ENCODE assay signal across 9 cellular contexts in the genomic region with DNA sequence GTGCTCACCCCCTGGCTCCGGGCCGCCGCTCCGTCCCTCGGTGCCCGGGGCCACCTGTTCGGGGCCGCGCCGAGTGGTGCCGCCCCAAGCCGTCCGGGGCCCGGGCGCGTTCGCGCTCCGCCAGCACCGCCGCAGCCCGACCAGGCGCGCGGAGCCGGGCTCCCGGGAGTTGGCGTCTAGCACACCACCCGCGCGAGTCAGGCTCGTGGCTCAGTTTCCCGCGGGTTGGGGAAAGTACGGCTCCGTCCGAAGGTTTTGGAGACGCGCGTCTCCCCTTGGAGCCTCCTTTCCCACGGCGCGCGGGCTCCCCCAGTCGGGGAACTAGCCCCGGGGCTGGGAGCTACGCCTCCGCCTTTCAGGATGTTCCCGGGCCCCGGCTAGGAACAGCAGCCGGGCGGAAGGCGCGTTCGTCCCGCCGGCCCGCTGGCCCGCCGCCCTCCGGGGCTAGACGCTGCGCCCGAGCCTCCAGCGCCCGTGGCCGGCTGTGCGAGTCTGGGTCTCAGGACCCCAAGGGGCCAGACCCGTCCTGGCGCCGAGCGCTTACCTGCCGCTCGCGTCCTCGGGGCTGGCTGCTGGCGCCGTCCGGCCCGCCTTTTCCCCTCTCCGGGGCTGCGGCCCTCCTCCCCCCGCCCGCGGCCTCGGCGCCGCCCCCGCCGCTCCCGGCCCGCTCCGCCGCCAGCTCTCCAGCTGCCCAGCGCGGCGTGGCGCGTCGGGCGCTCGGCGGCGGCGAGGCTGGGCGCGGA. TPM values are rescaled to one million over a fixed set of nuclear protein-coding genes. Genes with fewer than 3 reads are reported as not detected.
DNase-seq lines count a peak whose midpoint lies in the region; ATAC-seq and TF ChIP-seq lines count a peak whose summit lies in the region.
"Had no signal": no experiment of that assay in that cellular context is flagged by ENCODE, and none has a peak within 500 bp of the region (broad histone marks: within the 10 kb centered on the region; RNA-seq: fewer than 3 reads in every experiment).

A gene with protein sequence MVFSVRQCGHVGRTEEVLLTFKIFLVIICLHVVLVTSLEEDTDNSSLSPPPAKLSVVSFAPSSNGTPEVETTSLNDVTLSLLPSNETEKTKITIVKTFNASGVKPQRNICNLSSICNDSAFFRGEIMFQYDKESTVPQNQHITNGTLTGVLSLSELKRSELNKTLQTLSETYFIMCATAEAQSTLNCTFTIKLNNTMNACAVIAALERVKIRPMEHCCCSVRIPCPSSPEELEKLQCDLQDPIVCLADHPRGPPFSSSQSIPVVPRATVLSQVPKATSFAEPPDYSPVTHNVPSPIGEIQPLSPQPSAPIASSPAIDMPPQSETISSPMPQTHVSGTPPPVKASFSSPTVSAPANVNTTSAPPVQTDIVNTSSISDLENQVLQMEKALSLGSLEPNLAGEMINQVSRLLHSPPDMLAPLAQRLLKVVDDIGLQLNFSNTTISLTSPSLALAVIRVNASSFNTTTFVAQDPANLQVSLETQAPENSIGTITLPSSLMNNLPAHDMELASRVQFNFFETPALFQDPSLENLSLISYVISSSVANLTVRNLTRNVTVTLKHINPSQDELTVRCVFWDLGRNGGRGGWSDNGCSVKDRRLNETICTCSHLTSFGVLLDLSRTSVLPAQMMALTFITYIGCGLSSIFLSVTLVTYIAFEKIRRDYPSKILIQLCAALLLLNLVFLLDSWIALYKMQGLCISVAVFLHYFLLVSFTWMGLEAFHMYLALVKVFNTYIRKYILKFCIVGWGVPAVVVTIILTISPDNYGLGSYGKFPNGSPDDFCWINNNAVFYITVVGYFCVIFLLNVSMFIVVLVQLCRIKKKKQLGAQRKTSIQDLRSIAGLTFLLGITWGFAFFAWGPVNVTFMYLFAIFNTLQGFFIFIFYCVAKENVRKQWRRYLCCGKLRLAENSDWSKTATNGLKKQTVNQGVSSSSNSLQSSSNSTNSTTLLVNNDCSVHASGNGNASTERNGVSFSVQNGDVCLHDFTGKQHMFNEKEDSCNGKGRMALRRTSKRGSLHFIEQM (minus strand): TSS at position 571 of the 743 bp plus-strand sequence. CDS start 53,634 bp downstream, outside the sequence.

- peaks cover 6% of the 10 kb centered on the region; the same call in 1 of the 2 replicates for H3K27me3 ChIP-seq in Panc1 (ENCODE audit: control insufficient read depth, insufficient read depth, low read length)
- H3K27me3 ChIP-seq in prostate gland (replicated peaks; ENCODE audit: insufficient read depth) = no peaks in the 10 kb centered on the region

- no peaks in the 10 kb centered on the region for H3K36me3 Mint-ChIP-seq in activated T-helper 2 cell treated with anti-CD3 and anti-CD28 coated beads, Interferon-gamma antibody, Interleukin-2, Interleukin-4, amounts not matched to agents 10 μg/mL and 5 μg/mL and 100 μg/mL, durations not matched to agents 14 hours and 24 hours and 36 hours (ENCODE audit: low read depth)

- DNase-seq in EH (ENCODE audit: low read depth) (peak; percentile 33), Panc1 (ENCODE audit: low read depth, low spot score) (no peak), Right ventricle myocardium superior (peak; percentile 65), prostate gland (ENCODE audit: low spot score) (peak; percentile 25), OCI-LY7 (ENCODE audit: low spot score) (no peak)
- DNase-seq in activated T-helper 2 cell treated with anti-CD3 and anti-CD28 coated beads, Interferon-gamma antibody, Interleukin-2, Interleukin-4, amounts not matched to agents 10 μg/mL and 5 μg/mL and 100 μg/mL, durations not matched to agents 14 hours and 24 hours and 36 hours (ENCODE audit: low spot score) = no peak

- peaks cover 42% of the 10 kb centered on the region for H3K27me3 Mint-ChIP-seq in activated T-helper 2 cell treated with anti-CD3 and anti-CD28 coated beads, Interferon-gamma antibody, Interleukin-2, Interleukin-4, amounts not matched to agents 10 μg/mL and 5 μg/mL and 100 μg/mL, durations not matched to agents 14 hours and 24 hours and 36 hours (ENCODE audit: low read depth)

- H2AFZ ChIP-seq in OCI-LY7 (ENCODE audit: low read length) = no peak within 1 kb of the TSS

- no peaks in the 10 kb centered on the region for H4K20me1 ChIP-seq in OCI-LY7 (ENCODE audit: insufficient read depth, low read length)

- BruUV-seq in Panc1 (replicated peaks; lab: Mats Ljungman, UMichigan) (no TSS peak), OCI-LY7 (replicated peaks; lab: Mats Ljungman, UMichigan) (no TSS peak)

- H3K4me2 ChIP-seq in OCI-LY7 (ENCODE audit: low read length) = no peak within 1 kb of the TSS

- no peak within 1 kb of the TSS for H3K4me3 Mint-ChIP-seq in activated T-helper 2 cell treated with anti-CD3 and anti-CD28 coated beads, Interferon-gamma antibody, Interleukin-2, Interleukin-4, amounts not matched to agents 10 μg/mL and 5 μg/mL and 100 μg/mL, durations not matched to agents 14 hours and 24 hours and 36 hours (ENCODE audit: low read depth)

- no CpG with 5 or more reads among the region's 107 CpGs for WGBS in prostate gland

- H3K36me3 ChIP-seq in Panc1 (ENCODE audit: control insufficient read depth, insufficient read depth, low read length) = no peaks in the 10 kb centered on the region
- H3K36me3 ChIP-seq in prostate gland = no peaks in the 10 kb centered on the region
- no peaks in the 10 kb centered on the region for H3K36me3 ChIP-seq in OCI-LY7 (ENCODE audit: insufficient read depth, low read length)

- peak; percentile 29; the same call in 1 of the 2 replicates for TF ChIP-seq CTCF in Panc1 (IDR thresholded peaks at IDR 0.05)
- no peak for TF ChIP-seq CTCF in prostate gland (IDR thresholded peaks at IDR 0.05)
- no peak for TF ChIP-seq CTCF in OCI-LY7 (conservative IDR thresholded peaks at IDR 0.05; ENCODE audit: low read length)

- peak; percentile 86 for ATAC-seq in Panc1
- ATAC-seq in Right ventricle myocardium superior (ENCODE audit: poor library complexity) = peak; percentile 81
- ATAC-seq in GM21737 (IDR thresholded peaks at IDR 0.05; ENCODE audit: unreplicated experiment) = no peak
- ATAC-seq in GM18870 (IDR thresholded peaks at IDR 0.05; ENCODE audit: unreplicated experiment) = no peak

- H3K79me2 ChIP-seq in OCI-LY7 (ENCODE audit: insufficient read depth, low read depth, low read length) = no peaks in the 10 kb centered on the region

- no peaks in the 10 kb centered on the region for H3K4me1 Mint-ChIP-seq in activated T-helper 2 cell treated with anti-CD3 and anti-CD28 coated beads, Interferon-gamma antibody, Interleukin-2, Interleukin-4, amounts not matched to agents 10 μg/mL and 5 μg/mL and 100 μg/mL, durations not matched to agents 14 hours and 24 hours and 36 hours (ENCODE audit: low read depth)

- no peaks in the 10 kb centered on the region for H3K9me3 Mint-ChIP-seq in activated T-helper 2 cell treated with anti-CD3 and anti-CD28 coated beads, Interferon-gamma antibody, Interleukin-2, Interleukin-4, amounts not matched to agents 10 μg/mL and 5 μg/mL and 100 μg/mL, durations not matched to agents 14 hours and 24 hours and 36 hours

- no peaks in the 10 kb centered on the region for H3K4me1 ChIP-seq in Panc1 (ENCODE audit: control insufficient read depth, insufficient read depth, low read length)
- no peaks in the 10 kb centered on the region for H3K4me1 ChIP-seq in prostate gland (replicated peaks)
- H3K4me1 ChIP-seq in OCI-LY7 (ENCODE audit: insufficient read depth, low read length, poor library complexity, severe bottlenecking) = no peaks in the 10 kb centered on the region

- no peak within 1 kb of the TSS for H3K27ac Mint-ChIP-seq in activated T-helper 2 cell treated with anti-CD3 and anti-CD28 coated beads, Interferon-gamma antibody, Interleukin-2, Interleukin-4, amounts not matched to agents 10 μg/mL and 5 μg/mL and 100 μg/mL, durations not matched to agents 14 hours and 24 hours and 36 hours

- CTCF ChIA-PET in Panc1 (lab: Charles Lee) (interaction anchor here (0.6 kb wide), 1 partner anchor 83 kb away, joined by 4 read pairs; no protein-coding TSS in a partner anchor), OCI-LY7 (lab: Charles Lee; ENCODE audit: unreplicated experiment) (no interaction called here)

- intact Hi-C loops in Panc1 (cut with micrococcal nuclease; ENCODE audit: unreplicated experiment) (no loop called here), Right ventricle myocardium superior (cut with DNase I) (no loop called here), prostate gland (cut with DNase I) (no loop called here), OCI-LY7 (cut with micrococcal nuclease; ENCODE audit: unreplicated experiment) (no loop called here)
- intact Hi-C loops in activated T-helper 2 cell treated with anti-CD3 and anti-CD28 coated beads, Interferon-gamma antibody, Interleukin-2, Interleukin-4, amounts not matched to agents 10 μg/mL and 5 μg/mL and 100 μg/mL, durations not matched to agents 14 hours and 24 hours and 36 hours (cut with micrococcal nuclease) = no loop called here

- H3K9me2 ChIP-seq in OCI-LY7 (ENCODE audit: insufficient read depth, low read length) = no peaks in the 10 kb centered on the region

- H3K4me3 ChIP-seq in Panc1 (ENCODE audit: low read depth in 2 of 2, low read length in 2 of 2) (peak within 1 kb of the TSS; percentile 30), prostate gland (peak within 1 kb of the TSS; percentile 25 to 38), OCI-LY7 (ENCODE audit: low read depth, low read length, poor library complexity, severe bottlenecking) (no peak within 1 kb of the TSS)

- no peaks in the 10 kb centered on the region for H3K9me3 ChIP-seq in Panc1 (ENCODE audit: control insufficient read depth, insufficient read depth, low read depth, low read length)
- no peaks in the 10 kb centered on the region for H3K9me3 ChIP-seq in prostate gland
- H3K9me3 ChIP-seq in OCI-LY7 (ENCODE audit: low read length) = no peaks in the 10 kb centered on the region

- in situ Hi-C loops in Panc1 (cut with HindIII; ENCODE audit: low pct_unique_long_range_greater_than_20kb, low sequenced_read_pairs) = no loop called here

- TF ChIP-seq POLR2A in prostate gland (IDR thresholded peaks at IDR 0.05) = no peak

- POLR2A ChIA-PET in Panc1 (lab: Charles Lee) (no interaction called here), OCI-LY7 (lab: Charles Lee) (interaction anchor here (0.6 kb wide), 1 partner anchor 194 kb away, joined by 3 read pairs; no protein-coding TSS in a partner anchor)

- no peak within 1 kb of the TSS for H3K27ac ChIP-seq in Panc1 (ENCODE audit: low read length)
- H3K27ac ChIP-seq in prostate gland = no peak within 1 kb of the TSS
- H3K27ac ChIP-seq in OCI-LY7 (ENCODE audit: low read depth, low read length, poor library complexity, severe bottlenecking) = no peak within 1 kb of the TSS
- H3K27ac ChIP-seq: epithelial cell of prostate had no signal

RNA-seq across cellular contexts. Expression of the gene that starts here (rescaled TPM):
- 2.0 TPM for total RNA-seq in Panc1 (2021; ENCODE audit: unreplicated experiment)
- 0.81 TPM for polyA plus RNA-seq in Panc1 (2012; ENCODE audit: insufficient read length)
- 0.78 TPM for total RNA-seq in Right ventricle myocardium superior
- 1 to 10 TPM; 5.2 to 6.0 TPM for total RNA-seq in prostate gland
- total RNA-seq in OCI-LY7 (2014; rRNA removed; shearing (Covaris generic)) = not detected in 2 replicates
- not detected in 2 replicates for total RNA-seq in OCI-LY7 (2022)
- total RNA-seq in activated T-helper 2 cell treated with anti-CD3 and anti-CD28 coated beads, Interferon-gamma antibody, Interleukin-2, Interleukin-4, amounts not matched to agents 10 μg/mL and 5 μg/mL and 100 μg/mL, durations not matched to agents 14 hours and 24 hours and 36 hours = 0.02 TPM in 1 of 2 replicates, not detected in the other

Comparison
In these comparisons a context has a peak if more than half of its experiments do, and no peak if none do; other contexts are left out.
1. Peak in DNase-seq and ATAC-seq in Right ventricle myocardium superior; RNA of the gene not detected or under 1 TPM.
2. DNase-seq: peak in EH (single experiment) and prostate gland (single experiment); none in Panc1 (single experiment), OCI-LY7 (single experiment) and activated T-helper 2 cell treated with anti-CD3 and anti-CD28 coated beads, Interferon-gamma antibody, Interleukin-2, Interleukin-4, amounts not matched to agents 10 μg/mL and 5 μg/mL and 100 μg/mL, durations not matched to agents 14 hours and 24 hours and 36 hours (single experiment).